22 cellular contexts compared by ENCODE assay signal in genomic region chr4:179530953-179531352, GRCh38.
"Had no signal": no experiment of that assay in that cellular context is flagged by ENCODE, and none has a peak within 500 bp of the region (broad histone marks: within the 10 kb centered on the region; RNA-seq: fewer than 3 reads in every experiment).

No MANE protein-coding gene starts in this region.

- DNase-seq: activated CD4-positive, alpha-beta T cell treated with anti-CD3 and anti-CD28 coated beads for 4 hours; activated CD4-positive, alpha-beta T cell treated with anti-CD3 and anti-CD28 coated beads, Interleukin-2, amount 50 U/mL, for 48 hours; activated CD8-positive, alpha-beta memory T cell treated with anti-CD3 and anti-CD28 coated beads for 24 hours; activated CD8-positive, alpha-beta memory T cell treated with anti-CD3 and anti-CD28 coated beads, Interleukin-2, amount 50 U/mL, for 4 hours; activated effector memory CD4-positive, alpha-beta T cell treated with anti-CD3 and anti-CD28 coated beads, Interleukin-2, amount 50 U/mL, for 16 hours; activated naive CD4-positive, alpha-beta T cell treated with anti-CD3 and anti-CD28 coated beads for 36 hours; activated naive CD8-positive, alpha-beta T cell treated with anti-CD3 and anti-CD28 coated beads for 36 hours; activated T-cell treated with anti-CD3 and anti-CD28 coated beads, Interleukin-2, amount 50 U/mL, for 1 hour; adrenal gland; aorta; effector memory CD4-positive, alpha-beta T cell; gastrocnemius medialis; kidney; left colon; mammary epithelial cell; naive thymus-derived CD8-positive, alpha-beta T cell; pancreas; right lobe of liver; stimulated activated CD4-positive, alpha-beta T cell treated with anti-CD3 and anti-CD28 coated beads, Interleukin-12 subunit alpha, Interleukin-12 subunit beta, amount 100 ng/mL, for 4 hours; stimulated activated CD4-positive, alpha-beta T cell treated with anti-CD3 and anti-CD28 coated beads, Interleukin-4, amount 100 ng/mL, for 1 hour; uterus had no signal

- ATAC-seq: gastrocnemius medialis; left colon; naive thymus-derived CD8-positive, alpha-beta T cell; pancreas; right lobe of liver; stimulated activated effector memory CD8-positive, alpha-beta T cell treated with anti-CD3 and anti-CD28 coated beads, Interleukin-12 subunit alpha, Interleukin-12 subunit beta, amount 100 ng/mL, for 72 hours had no signal
